Comparison of ENCODE assay signal across 8 cellular contexts in the genomic region with DNA sequence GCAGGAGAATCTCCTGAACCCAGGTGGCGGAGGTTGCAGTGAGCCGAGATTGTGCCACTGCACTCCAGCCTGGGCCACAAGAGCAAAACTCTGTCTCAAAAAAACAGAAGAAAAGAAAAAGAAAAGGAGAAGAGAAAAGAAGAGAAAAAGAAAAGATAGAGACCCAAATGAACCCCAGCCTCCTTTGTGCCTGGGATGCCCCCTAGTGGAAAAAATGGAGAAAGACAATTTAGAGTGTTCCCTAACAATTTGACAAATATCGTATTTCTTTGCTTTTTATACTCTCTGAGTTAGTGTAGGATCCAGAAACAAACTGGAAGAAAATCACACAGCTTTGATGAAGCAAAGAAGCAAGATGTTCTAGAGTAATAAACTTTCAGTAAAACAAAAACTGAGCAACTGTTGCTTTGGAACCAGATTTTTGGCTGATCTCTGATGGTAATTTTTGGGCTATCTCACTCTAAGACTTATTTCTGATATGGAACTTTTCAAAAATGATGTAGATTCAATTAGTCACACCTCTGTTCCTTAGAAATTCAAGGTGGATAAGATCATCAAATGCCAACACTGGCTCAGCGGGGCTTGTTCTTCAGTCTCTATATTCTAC. TPM values are rescaled to one million over a fixed set of nuclear protein-coding genes. Genes with fewer than 3 reads are reported as not detected.
DNase-seq lines count a peak whose midpoint lies in the region; ATAC-seq and TF ChIP-seq lines count a peak whose summit lies in the region.

No MANE protein-coding gene starts in this region.

- H3K27ac ChIP-seq in left ventricle myocardium inferior (replicated peaks) (no peak overlapping the region), OCI-LY7 (ENCODE audit: low read depth, low read length, poor library complexity, severe bottlenecking) (no peak overlapping the region), foreskin keratinocyte (no peak overlapping the region)

- intact Hi-C loops in left ventricle myocardium inferior (cut with micrococcal nuclease) (no loop called here), left ventricle myocardium superior (cut with micrococcal nuclease) (no loop called here), OCI-LY7 (cut with micrococcal nuclease; ENCODE audit: unreplicated experiment) (loop anchor here (2.0 kb wide), 1 partner anchor 205 kb away; no protein-coding TSS in a partner anchor)

- H3K9me3 ChIP-seq in left ventricle myocardium inferior (replicated peaks) (peaks cover 33% of the 10 kb centered on the region), OCI-LY7 (ENCODE audit: low read length) (peaks cover 3% of the 10 kb centered on the region; the same call in 1 of the 2 replicates)

- no TSS peak for BruUV-seq in OCI-LY7 (replicated peaks; lab: Mats Ljungman, UMichigan)

- ATAC-seq in left ventricle myocardium superior (no peak), foreskin keratinocyte (no peak), GM21576 (IDR thresholded peaks at IDR 0.05; ENCODE audit: unreplicated experiment) (no peak), GM18505 (IDR thresholded peaks at IDR 0.05; ENCODE audit: unreplicated experiment) (no peak)

- DNase-seq in left ventricle myocardium inferior (no peak), left ventricle myocardium superior (no peak), OCI-LY7 (ENCODE audit: low spot score) (peak; percentile 24), foreskin keratinocyte (no peak), NCI-H526 treated with DMSO at 0.1 percent for 48 hours (lab: John Stamatoyannopoulos, UW) (no peak)
- DNase-seq in activated CD4-positive, CD25-positive, alpha-beta regulatory T cell (lab: John Stamatoyannopoulos, UW) = no peak

- H3K36me3 ChIP-seq in left ventricle myocardium inferior (no peaks in the 10 kb centered on the region), OCI-LY7 (ENCODE audit: insufficient read depth, low read length) (no peaks in the 10 kb centered on the region)

- H2AFZ ChIP-seq in OCI-LY7 (ENCODE audit: low read length) = no peak overlapping the region

- CTCF ChIA-PET in OCI-LY7 (lab: Charles Lee; ENCODE audit: unreplicated experiment) = no interaction called here

- no peaks in the 10 kb centered on the region for H4K20me1 ChIP-seq in OCI-LY7 (ENCODE audit: insufficient read depth, low read length)

- H3K4me3 ChIP-seq in left ventricle myocardium inferior = no peak overlapping the region
- no peak overlapping the region for H3K4me3 ChIP-seq in OCI-LY7 (ENCODE audit: low read depth, low read length, poor library complexity, severe bottlenecking)

- no peaks in the 10 kb centered on the region for H3K79me2 ChIP-seq in OCI-LY7 (ENCODE audit: insufficient read depth, low read depth, low read length)

- no peaks in the 10 kb centered on the region for H3K9me2 ChIP-seq in OCI-LY7 (ENCODE audit: insufficient read depth, low read length)

- no peak for TF ChIP-seq POLR2A in GM18505 (IDR thresholded peaks at IDR 0.05; ENCODE audit: borderline replicate concordance, extremely low read depth, insufficient read depth, insufficient read length)

- no peak overlapping the region for H3K4me2 ChIP-seq in OCI-LY7 (ENCODE audit: low read length)

- H3K27me3 ChIP-seq in left ventricle myocardium inferior (ENCODE audit: low read depth) (no peaks in the 10 kb centered on the region), foreskin keratinocyte (no peaks in the 10 kb centered on the region)

- H3K4me1 ChIP-seq in left ventricle myocardium inferior = no peaks in the 10 kb centered on the region
- no peaks in the 10 kb centered on the region for H3K4me1 ChIP-seq in OCI-LY7 (ENCODE audit: insufficient read depth, low read length, poor library complexity, severe bottlenecking)
- no peaks in the 10 kb centered on the region for H3K4me1 ChIP-seq in foreskin keratinocyte

- POLR2A ChIA-PET in OCI-LY7 (lab: Charles Lee) = interaction anchor here (0.9 kb wide), 1 partner anchor 22 kb away, joined by 3 read pairs; no protein-coding TSS in a partner anchor

- TF ChIP-seq CTCF in left ventricle myocardium inferior (IDR thresholded peaks at IDR 0.05; ENCODE audit: borderline replicate concordance) (peak; percentile 74), OCI-LY7 (conservative IDR thresholded peaks at IDR 0.05; ENCODE audit: low read length) (peak; percentile 92), foreskin keratinocyte (conservative IDR thresholded peaks at IDR 0.05) (peak; percentile 70)

RNA-seq across cellular contexts. Expression of a gene that starts 18.6 kb away (rescaled TPM):
- 9.2 TPM for total RNA-seq in left ventricle myocardium inferior
- total RNA-seq in left ventricle myocardium superior = 12.1 TPM
- total RNA-seq in OCI-LY7 (2014; rRNA removed; shearing (Covaris generic)) = 21.8 and 32.4 TPM in 2 replicates
- 45.1 and 46.1 TPM in 2 replicates for total RNA-seq in OCI-LY7 (2022)
- 15.2 and 18.6 TPM in 2 replicates for total RNA-seq in foreskin keratinocyte
- 12.7 and 15.6 TPM in 2 replicates for polyA plus RNA-seq in foreskin keratinocyte

RNA-seq across cellular contexts. Expression of a gene that starts 55.7 kb away (rescaled TPM):
- total RNA-seq in left ventricle myocardium inferior (0.11 TPM), left ventricle myocardium superior (0.25 TPM), OCI-LY7 (2022) (not detected in 2 replicates), foreskin keratinocyte (not detected in 2 replicates)
- not detected in 2 replicates for total RNA-seq in OCI-LY7 (2014; rRNA removed; shearing (Covaris generic))
- polyA plus RNA-seq in foreskin keratinocyte = not detected in 2 replicates
